Comparison of ENCODE assay signal across 17 cellular contexts in genomic region chr11:17597770-17598169, GRCh38. TPM values are rescaled to one million over a fixed set of nuclear protein-coding genes. Genes with fewer than 3 reads are reported as not detected.
DNase-seq lines count a peak whose midpoint lies in the region; ATAC-seq and TF ChIP-seq lines count a peak whose summit lies in the region.
"Had no signal": no experiment of that assay in that cellular context is flagged by ENCODE, and none has a peak within 500 bp of the region (broad histone marks: within the 10 kb centered on the region; RNA-seq: fewer than 3 reads in every experiment).

No MANE protein-coding gene starts in this region.

- H3K4me3 ChIP-seq in RWPE2 (ENCODE audit: severe bottlenecking) (no peak overlapping the region), neural progenitor cell (no peak overlapping the region)
- H3K4me3 ChIP-seq: GM12878 had no signal

- no peak overlapping the region for H3K4me2 ChIP-seq in neural progenitor cell

- no peak overlapping the region for H3K4me3 Mint-ChIP-seq in neural progenitor cell
- no peak overlapping the region for H3K4me3 Mint-ChIP-seq in type B pancreatic cell
- H3K4me3 Mint-ChIP-seq: CD14-positive monocyte had no signal

- H3K27ac Mint-ChIP-seq in neural progenitor cell = peak overlapping the region; percentile 46
- H3K27ac Mint-ChIP-seq in type B pancreatic cell = no peak overlapping the region
- H3K27ac Mint-ChIP-seq: CD14-positive monocyte had no signal

- H3K79me2 ChIP-seq in neural progenitor cell (ENCODE audit: low read depth) = no peaks in the 10 kb centered on the region

- H3F3A ChIP-seq in neural progenitor cell (ENCODE audit: low read depth) = no peaks in the 10 kb centered on the region

- H3K4me1 Mint-ChIP-seq in neural progenitor cell (peaks cover 5% of the 10 kb centered on the region), type B pancreatic cell (ENCODE audit: unreplicated experiment) (peaks cover 5% of the 10 kb centered on the region)
- H3K4me1 Mint-ChIP-seq: CD14-positive monocyte had no signal

- no peaks in the 10 kb centered on the region for H3K4me1 ChIP-seq in RWPE2 (ENCODE audit: insufficient read depth, poor library complexity, severe bottlenecking)
- peaks cover 11% of the 10 kb centered on the region for H3K4me1 ChIP-seq in neural progenitor cell
- H3K4me1 ChIP-seq: Caco-2 had no signal

- peaks cover 8% of the 10 kb centered on the region for H4K20me1 ChIP-seq in neural progenitor cell (ENCODE audit: low read depth)

- H3K36me3 ChIP-seq in RWPE2 (ENCODE audit: low read depth) (no peaks in the 10 kb centered on the region), neural progenitor cell (no peaks in the 10 kb centered on the region)

- H3K27me3 Mint-ChIP-seq in neural progenitor cell (ENCODE audit: insufficient read depth, low read depth) (peaks cover 20% of the 10 kb centered on the region), type B pancreatic cell (peaks cover 27% of the 10 kb centered on the region)

- TF ChIP-seq CTCF in RWPE2 (IDR thresholded peaks at IDR 0.05; ENCODE audit: poor library complexity, severe bottlenecking) (no peak), neural progenitor cell (IDR thresholded peaks at IDR 0.05) (no peak), type B pancreatic cell (conservative IDR thresholded peaks at IDR 0.05) (no peak)

- H3K36me3 Mint-ChIP-seq in neural progenitor cell (no peaks in the 10 kb centered on the region), type B pancreatic cell (no peaks in the 10 kb centered on the region)
- H3K36me3 Mint-ChIP-seq: CD14-positive monocyte had no signal

- H3K27ac ChIP-seq in RWPE2 (ENCODE audit: poor library complexity, severe bottlenecking) = no peak overlapping the region
- no peak overlapping the region for H3K27ac ChIP-seq in neural progenitor cell
- H3K27ac ChIP-seq: RWPE1 had no signal

- no peak overlapping the region for H2AFZ ChIP-seq in neural progenitor cell (replicated peaks)

- peak; percentile 5 for DNase-seq in activated CD8-positive, alpha-beta memory T cell treated with anti-CD3 and anti-CD28 coated beads, Interleukin-2, amount 50 U/mL, for 4 hours
- no peak for DNase-seq in activated CD8-positive, alpha-beta memory T cell treated with anti-CD3 and anti-CD28 coated beads, Interleukin-2, amount 50 U/mL, for 48 hours
- DNase-seq in RWPE2 (ENCODE audit: low spot score) = peak; percentile 23
- no peak for DNase-seq in neural progenitor cell (ENCODE audit: low spot score)
- DNase-seq in type B pancreatic cell (ENCODE audit: extremely low spot score, unreplicated experiment) = peak; percentile 16
- DNase-seq in NOMO-1 (lab: John Stamatoyannopoulos, UW; ENCODE audit: unreplicated experiment in 2 of 2) = no peak
- DNase-seq in GF-D8 (lab: John Stamatoyannopoulos, UW) = no peak
- DNase-seq: DMS53, Karpas-422, NCI-H187 treated with DMSO at 0.1 percent for 48 hours had no signal

- H3K9me3 Mint-ChIP-seq in neural progenitor cell (peaks cover 10% of the 10 kb centered on the region), type B pancreatic cell (peaks cover 4% of the 10 kb centered on the region)

- no peaks in the 10 kb centered on the region for H3K9me3 ChIP-seq in RWPE2 (ENCODE audit: severe bottlenecking)
- H3K9me3 ChIP-seq in neural progenitor cell (ENCODE audit: low read depth) = no peaks in the 10 kb centered on the region
- H3K9me3 ChIP-seq: Caco-2 had no signal

- no peaks in the 10 kb centered on the region for H3K27me3 ChIP-seq in RWPE2 (ENCODE audit: insufficient read depth, poor library complexity, severe bottlenecking)
- H3K27me3 ChIP-seq in neural progenitor cell = peaks cover 22% of the 10 kb centered on the region

- no peak overlapping the region for H3K9ac ChIP-seq in neural progenitor cell

- no peak for ATAC-seq in RWPE2 (ENCODE audit: low read depth)
- ATAC-seq: GM12878 had no signal

RNA-seq across cellular contexts. Expression of gene OTOG, which starts 50.7 kb away (rescaled TPM):
- 0.34 and 42.1 TPM in 2 replicates for total RNA-seq in neural progenitor cell (ENCODE audit: low replicate concordance)
- 0.21 and 1.5 TPM in 2 replicates for total RNA-seq in type B pancreatic cell (ENCODE audit: low replicate concordance)
- total RNA-seq: A673, GM12878, NCI-H460, OCI-LY7 had no signal

RNA-seq across cellular contexts. Expression of gene USH1C, which starts 53.6 kb away (rescaled TPM):
- total RNA-seq in neural progenitor cell (ENCODE audit: low replicate concordance) (0.24 and 0.56 TPM in 2 replicates), type B pancreatic cell (ENCODE audit: low replicate concordance) (21.8 and 30.0 TPM in 2 replicates)
- total RNA-seq: A673, GM12878, OCI-LY7 had no signal

Comparison
In these comparisons a context has a peak if more than half of its experiments do, and no peak if none do; other contexts are left out.
1. DNase-seq: peak in activated CD8-positive, alpha-beta memory T cell treated with anti-CD3 and anti-CD28 coated beads, Interleukin-2, amount 50 U/mL, for 4 hours (single experiment), RWPE2 (single experiment) and type B pancreatic cell (single experiment); none in activated CD8-positive, alpha-beta memory T cell treated with anti-CD3 and anti-CD28 coated beads, Interleukin-2, amount 50 U/mL, for 48 hours (single experiment), neural progenitor cell (single experiment), NOMO-1 (0 of 2) and GF-D8 (single experiment).
2. RNA of gene USH1C, which starts 53.6 kb away (total RNA-seq): 21.8 to 30.0 TPM in type B pancreatic cell; 0.24 to 0.56 TPM in neural progenitor cell; every median in the first group is over 10 times any median in the second.